8 cellular contexts compared by ENCODE assay signal in genomic region chr1:153771841-153772593, GRCh38. TPM values are rescaled to one million over a fixed set of nuclear protein-coding genes. Genes with fewer than 3 reads are reported as not detected.
DNase-seq lines count a peak whose midpoint lies in the region; ATAC-seq and TF ChIP-seq lines count a peak whose summit lies in the region.

No MANE protein-coding gene starts in this region.

- H3K4ac ChIP-seq in neuronal stem cell (ENCODE audit: low read length), result no peak overlapping the region

- ATAC-seq in sciatic nerve (no peak), HG02610 (IDR thresholded peaks at IDR 0.05; ENCODE audit: unreplicated experiment) (no peak)

- H3K14ac ChIP-seq in neuronal stem cell (ENCODE audit: low read length), result peak overlapping the region; percentile 92

- no peak overlapping the region for H4K8ac ChIP-seq in neuronal stem cell (ENCODE audit: low read depth, low read length)

- peaks cover 5% of the 10 kb centered on the region for H3K79me1 ChIP-seq in neuronal stem cell (ENCODE audit: low read depth, low read length)

- H2AFZ ChIP-seq in Karpas-422 (ENCODE audit: low read length) (no peak overlapping the region), neuronal stem cell (ENCODE audit: low read length) (no peak overlapping the region)

- no peak overlapping the region for H2BK120ac ChIP-seq in neuronal stem cell (ENCODE audit: low read depth, low read length)

- no peaks in the 10 kb centered on the region for H3K9me3 ChIP-seq in Karpas-422 (ENCODE audit: low read length)
- H3K9me3 ChIP-seq in neuronal stem cell (replicated peaks in 1 of 2; ENCODE audit: control insufficient read depth in 2 of 2, insufficient read depth in 1 of 2, low read depth in 1 of 2, low read length in 2 of 2), result no peaks in the 10 kb centered on the region
- H3K9me3 ChIP-seq in colonic mucosa, result no peaks in the 10 kb centered on the region

- no peak overlapping the region for H3K9ac ChIP-seq in Karpas-422 (ENCODE audit: low read length)
- H3K9ac ChIP-seq in neuronal stem cell (ENCODE audit: low read depth, low read length, poor library complexity), result no peak overlapping the region
- no peak overlapping the region for H3K9ac ChIP-seq in colonic mucosa (ENCODE audit: low read depth in 2 of 2, low read length in 2 of 2)

- no peak overlapping the region for H3K4me2 ChIP-seq in Karpas-422 (ENCODE audit: low read depth, low read length, poor library complexity, severe bottlenecking)
- H3K4me2 ChIP-seq in neuronal stem cell (ENCODE audit: insufficient read depth, low read length, poor library complexity, severe bottlenecking), result no peak overlapping the region

- no peaks in the 10 kb centered on the region for H4K20me1 ChIP-seq in Karpas-422 (ENCODE audit: insufficient read depth, low read depth, low read length)

- H3K79me2 ChIP-seq in Karpas-422 (ENCODE audit: low read length), result no peaks in the 10 kb centered on the region

- no peaks in the 10 kb centered on the region for H3K9me2 ChIP-seq in Karpas-422 (replicated peaks; ENCODE audit: insufficient read depth, low read length)

- H4K91ac ChIP-seq in neuronal stem cell (ENCODE audit: low read depth, low read length, poor library complexity), result no peak overlapping the region

- peak; percentile 12 for DNase-seq in COLO668 (lab: John Stamatoyannopoulos, UW; ENCODE audit: unreplicated experiment)
- DNase-seq in Karpas-422, result peak; percentile 64
- no peak for DNase-seq in dorsolateral prefrontal cortex
- peak; percentile 46 for DNase-seq in neuronal stem cell (ENCODE audit: low spot score)
- DNase-seq in colonic mucosa, result no peak
- no peak for DNase-seq in NCI-H187 (lab: John Stamatoyannopoulos, UW)
- no peak for DNase-seq in sciatic nerve (ENCODE audit: low spot score)

- H3K23ac ChIP-seq in neuronal stem cell (ENCODE audit: low read depth, low read length, poor library complexity), result peak overlapping the region; percentile 67

- H3K27ac ChIP-seq in Karpas-422 (ENCODE audit: low read length) (no peak overlapping the region), dorsolateral prefrontal cortex (peak overlapping the region in 40 of 59 donors; percentile 3 to 91 (median 58)), neuronal stem cell (replicated peaks; ENCODE audit: low read length) (no peak overlapping the region), colonic mucosa (no peak overlapping the region)

- peaks cover 24% of the 10 kb centered on the region; the same call in 1 of the 2 replicates for H3K36me3 ChIP-seq in Karpas-422 (ENCODE audit: insufficient read depth, low read length)
- H3K36me3 ChIP-seq in neuronal stem cell (replicated peaks in 1 of 2; ENCODE audit: control insufficient read depth in 2 of 2, insufficient read depth in 2 of 2, low read length in 2 of 2), result peaks cover 41 to 90% of the 10 kb centered on the region in 2 donors
- no peaks in the 10 kb centered on the region for H3K36me3 ChIP-seq in colonic mucosa

- H3K4me1 ChIP-seq in Karpas-422 (ENCODE audit: low read length) (peaks cover 33% of the 10 kb centered on the region), neuronal stem cell (ENCODE audit: control insufficient read depth in 2 of 2, insufficient read depth in 1 of 2, low read depth in 1 of 2, low read length in 2 of 2) (peaks cover 0 to 7% of the 10 kb centered on the region in 2 donors), colonic mucosa (peaks cover 7% of the 10 kb centered on the region)

- H2BK15ac ChIP-seq in neuronal stem cell (ENCODE audit: low read length), result no peak overlapping the region

- no CpG with 5 or more reads among the region's 21 CpGs for WGBS in neuronal stem cell (ENCODE audit: extremely low coverage in 2 of 2, insufficient read length in 2 of 2, insufficient replicate concordance in 1 of 2), 2 donors

- TF ChIP-seq CTCF in dorsolateral prefrontal cortex (IDR thresholded peaks at IDR 0.05 in 54 of 56, conservative IDR thresholded peaks at IDR 0.05 in 2 of 56; ENCODE audit: low read depth in 1 of 56, partially characterized antibody in 56 of 56) (peak in 51 of 56 donors; percentile 13 to 59 (median 36)), colonic mucosa (IDR thresholded peaks at IDR 0.05) (no peak)

- H3K27me3 ChIP-seq in Karpas-422 (ENCODE audit: low read length) (no peaks in the 10 kb centered on the region), dorsolateral prefrontal cortex (no peaks in the 10 kb centered on the region), neuronal stem cell (ENCODE audit: control insufficient read depth in 3 of 3, insufficient read depth in 3 of 3, low read depth in 1 of 3, low read length in 3 of 3) (peaks cover 0 to 5% (median 0%) of the 10 kb centered on the region in 3 experiments), colonic mucosa (no peaks in the 10 kb centered on the region)

- intact Hi-C loops in dorsolateral prefrontal cortex (cut with DNase I) (loop anchor here in 1 of 2 donors (10.0 kb wide), 1 partner anchor 97 kb away; the partner anchor contains the start of genes ILF2 and NPR1), colonic mucosa (cut with DNase I) (no loop called here), sciatic nerve (cut with DNase I) (no loop called here)

- H3K4me3 ChIP-seq in Karpas-422 (ENCODE audit: low read length) (no peak overlapping the region), dorsolateral prefrontal cortex (no peak overlapping the region), neuronal stem cell (ENCODE audit: low read length in 2 of 2) (no peak overlapping the region), colonic mucosa (no peak overlapping the region)

- no peak overlapping the region for H3K18ac ChIP-seq in neuronal stem cell (ENCODE audit: low read length)

- H2BK5ac ChIP-seq in neuronal stem cell (ENCODE audit: low read length), result no peak overlapping the region

- no peak overlapping the region for H2BK12ac ChIP-seq in neuronal stem cell (ENCODE audit: low read length)

- H2AK5ac ChIP-seq in neuronal stem cell (ENCODE audit: low read depth, low read length), result peak overlapping the region; percentile 59

RNA-seq across cellular contexts. Expression of gene SLC27A3, which starts 3.2 kb away (rescaled TPM):
- 4.4 and 18.1 TPM in 2 replicates for total RNA-seq in Karpas-422 (2014; rRNA removed; shearing (Covaris generic); ENCODE audit: low replicate concordance)
- total RNA-seq in dorsolateral prefrontal cortex (10 to 100 TPM in 118 of 120 experiments, 1 to 10 TPM in 2; 8.6 to 41.4 (median 19.7) TPM), colonic mucosa (10 to 100 TPM; 24.1 to 27.9 TPM), sciatic nerve (38.0 TPM)
- polyA plus RNA-seq in neuronal stem cell (2013, experiment 1 of 2), result 7.5 TPM
- polyA plus RNA-seq in neuronal stem cell (2013, experiment 2 of 2), result 7.2 TPM

RNA-seq across cellular contexts. Expression of gene INTS3, which starts 44.2 kb away (rescaled TPM):
- 36.3 and 65.4 TPM in 2 replicates for total RNA-seq in Karpas-422 (2014; rRNA removed; shearing (Covaris generic); ENCODE audit: low replicate concordance)
- total RNA-seq in dorsolateral prefrontal cortex (100 to 1,000 TPM in 2 of 120 experiments, 10 to 100 TPM in 118; 56.8 to 103 (median 74.9) TPM), colonic mucosa (10 to 100 TPM; 25.5 to 53.1 TPM), sciatic nerve (72.4 TPM)
- polyA plus RNA-seq in neuronal stem cell (2013, experiment 1 of 2), result 24.8 TPM
- 24.2 TPM for polyA plus RNA-seq in neuronal stem cell (2013, experiment 2 of 2)

Comparison
In these comparisons a context has a peak if more than half of its experiments do, and no peak if none do; other contexts are left out.
1. DNase-seq: peak in COLO668 (single experiment), Karpas-422 (single experiment) and neuronal stem cell (single experiment); none in dorsolateral prefrontal cortex (0 of 10), colonic mucosa (single experiment), NCI-H187 (0 of 2) and sciatic nerve (single experiment).
2. H3K27ac ChIP-seq: peak in dorsolateral prefrontal cortex (40 of 59); none in Karpas-422 (single experiment), neuronal stem cell (single experiment) and colonic mucosa (single experiment).